ENCODE assay signal across 8 cellular contexts in genomic region chr17:36482611-36483504, GRCh38. TPM values are rescaled to one million over a fixed set of nuclear protein-coding genes. Genes with fewer than 3 reads are reported as not detected.
DNase-seq lines count a peak whose midpoint lies in the region; ATAC-seq and TF ChIP-seq lines count a peak whose summit lies in the region.

No MANE protein-coding gene starts in this region.

- peak overlapping the region in 1 of 2 donors; percentile 3 for H3K9ac ChIP-seq in liver (ENCODE audit: low read depth in 1 of 2, low read length in 2 of 2)

- ATAC-seq in CD4-positive, alpha-beta T cell (ENCODE audit: poor library complexity): peak; percentile 51
- peak; percentile 37 for ATAC-seq in HG02678 (IDR thresholded peaks at IDR 0.05; ENCODE audit: unreplicated experiment)
- ATAC-seq in HG02759 (IDR thresholded peaks at IDR 0.05; ENCODE audit: unreplicated experiment): no peak

- DNase-seq in CD4-positive, alpha-beta T cell: peak; percentile 51 to 80 (median 70)
- DNase-seq in NCI-H510A (lab: John Stamatoyannopoulos, UW) (peak; percentile 42), dorsolateral prefrontal cortex (peak; percentile 70 to 89 (median 82))
- peak; percentile 88 for DNase-seq in activated CD4-positive, alpha-beta T cell treated with anti-CD3 and anti-CD28 coated beads, Interleukin-2, amount 50 U/mL, for 48 hours
- DNase-seq in stimulated activated CD4-positive, alpha-beta T cell treated with anti-CD3 and anti-CD28 coated beads, Interleukin-1b, Interleukin-23, amount 100 ng/mL, for 48 hours: peak; percentile 82

- no peaks in the 10 kb centered on the region for H3K9me3 Mint-ChIP-seq in CD4-positive, alpha-beta T cell

- H3K4me1 ChIP-seq in liver (ENCODE audit: control insufficient read depth in 4 of 4, insufficient read depth in 4 of 4, low read length in 3 of 4): peaks cover 9 to 29% (median 25%) of the 10 kb centered on the region in 4 donors

- H3K27me3 Mint-ChIP-seq in CD4-positive, alpha-beta T cell: peaks cover 28% of the 10 kb centered on the region

- peak; percentile 94 for TF ChIP-seq CTCF in CD4-positive, alpha-beta T cell (IDR thresholded peaks at IDR 0.05)
- TF ChIP-seq CTCF in dorsolateral prefrontal cortex (IDR thresholded peaks at IDR 0.05 in 54 of 56, conservative IDR thresholded peaks at IDR 0.05 in 2 of 56; ENCODE audit: low read depth in 1 of 56, partially characterized antibody in 56 of 56) (peak; percentile 77 to 99 (median 95)), liver (IDR thresholded peaks at IDR 0.05; ENCODE audit: low read depth, low read length, missing input control) (peak; percentile 87)

- H3K36me3 ChIP-seq in liver (ENCODE audit: control insufficient read depth in 4 of 4, insufficient read depth in 3 of 4, low read depth in 1 of 4, low read length in 3 of 4): no peaks in the 10 kb centered on the region

- H3K36me3 Mint-ChIP-seq in CD4-positive, alpha-beta T cell (ENCODE audit: low read depth): peaks cover 9% of the 10 kb centered on the region

- peak; percentile 71 to 80 for TF ChIP-seq RAD21 in liver (IDR thresholded peaks at IDR 0.05)

- H3K4me1 Mint-ChIP-seq in CD4-positive, alpha-beta T cell (ENCODE audit: low read depth): peaks cover 19% of the 10 kb centered on the region

- H3K4me3 Mint-ChIP-seq in CD4-positive, alpha-beta T cell: peak overlapping the region; percentile 83

- POLR2A ChIA-PET in CD4-positive, alpha-beta T cell (lab: Charles Lee): interaction anchor here (1.0 kb wide), 1 partner anchor 719 kb away, joined by 3 read pairs; no protein-coding TSS in a partner anchor

- H3K9me3 ChIP-seq in CD4-positive, alpha-beta T cell (ENCODE audit: control insufficient read depth, low read length): no peaks in the 10 kb centered on the region
- no peaks in the 10 kb centered on the region for H3K9me3 ChIP-seq in liver (ENCODE audit: control insufficient read depth in 4 of 4, low read length in 3 of 4)

- H3K27ac ChIP-seq in CD4-positive, alpha-beta T cell (ENCODE audit: low read depth, low read length): no peak overlapping the region
- H3K27ac ChIP-seq in dorsolateral prefrontal cortex (peak overlapping the region in 11 of 59 donors; percentile 9 to 75 (median 45)), liver (ENCODE audit: low read depth in 1 of 2, low read length in 2 of 2) (peak overlapping the region; percentile 44)

- intact Hi-C loops in CD4-positive, alpha-beta T cell (cut with DNase I, micrococcal nuclease): loop anchor here in 1 of 2 experiments (2.0 to 10.0 kb wide), 5 partner anchors 239 to 1002 kb away; partner anchors contain the start of genes DUSP14 and LYZL6
- intact Hi-C loops in dorsolateral prefrontal cortex (cut with DNase I): loop anchor here (2.0 to 10.0 kb wide), 4 partner anchors 62 to 516 kb away; partner anchors contain the start of genes AATF (in 1 of the 2) and GGNBP2 (in 1 of the 2)

- CTCF ChIA-PET in CD4-positive, alpha-beta T cell (lab: Charles Lee): interaction anchor here (0.6 to 1.4 kb wide), 11 partner anchors 8 to 674 kb away, joined by 3 to 11 read pairs (median 4); partner anchors contain the start of genes GGNBP2, MYO19 and TAF15

- WGBS in liver: 6% methylated on average over 79 of the region's 79 CpGs

- H3K27ac Mint-ChIP-seq in CD4-positive, alpha-beta T cell: peak overlapping the region; percentile 43

- peak overlapping the region; percentile 37 to 74 (median 57) for H3K4me3 ChIP-seq in dorsolateral prefrontal cortex
- peak overlapping the region; percentile 29 to 39 (median 34) for H3K4me3 ChIP-seq in liver (ENCODE audit: low read depth in 1 of 3, low read length in 3 of 3)

- H3K27me3 ChIP-seq in CD4-positive, alpha-beta T cell (ENCODE audit: control insufficient read depth, insufficient read depth, low read length): peaks cover 11% of the 10 kb centered on the region
- H3K27me3 ChIP-seq in dorsolateral prefrontal cortex (peaks cover 0 to 4% (median 0%) of the 10 kb centered on the region in 45 donors), liver (ENCODE audit: control insufficient read depth in 4 of 4, insufficient read depth in 4 of 4, low read length in 3 of 4) (no peaks in the 10 kb centered on the region)

TF ChIP-seq in liver, 16 proteins besides CTCF, POLR2A, EP300 and RAD21:
- TF ChIP-seq TAF1 (conservative IDR thresholded peaks at IDR 0.05) (no peak), GABPA (IDR thresholded peaks at IDR 0.05 in 1 of 2, conservative IDR thresholded peaks at IDR 0.05 in 1 of 2) (no peak), RXRA (IDR thresholded peaks at IDR 0.05) (no peak), FOXA1 (IDR thresholded peaks at IDR 0.05) (no peak), ZBTB33 (IDR thresholded peaks at IDR 0.05) (no peak), NR2F2 (IDR thresholded peaks at IDR 0.05) (no peak), MAX (IDR thresholded peaks at IDR 0.05) (no peak), SP1 (IDR thresholded peaks at IDR 0.05) (no peak), ATF3 (IDR thresholded peaks at IDR 0.05) (no peak), FOXA2 (IDR thresholded peaks at IDR 0.05) (no peak), YY1 (IDR thresholded peaks at IDR 0.05) (no peak), EGR1 (IDR thresholded peaks at IDR 0.05; ENCODE audit: low read depth in 2 of 2) (no peak), HNF4G (IDR thresholded peaks at IDR 0.05) (no peak), JUND (IDR thresholded peaks at IDR 0.05) (no peak), REST (IDR thresholded peaks at IDR 0.05) (no peak), HNF4A (conservative IDR thresholded peaks at IDR 0.05) (no peak)

RNA-seq across cellular contexts. Expression of gene ZNHIT3, which starts 3.6 kb away (rescaled TPM):
- 10 to 100 TPM; 70.2 to 73.9 TPM for total RNA-seq in CD4-positive, alpha-beta T cell
- total RNA-seq in dorsolateral prefrontal cortex (10 to 100 TPM; 26.6 to 61.2 (median 43.9) TPM), liver (10 to 100 TPM in 1 of 2 donors, 1 to 10 TPM in 1; 8.1 to 18.8 TPM)
- polyA plus RNA-seq in liver: 10 to 100 TPM; 19.4 to 24.2 TPM

RNA-seq across cellular contexts. Expression of gene MYO19, which starts 51.8 kb away (rescaled TPM):
- 10 to 100 TPM; 64.4 to 70.5 TPM for total RNA-seq in CD4-positive, alpha-beta T cell
- total RNA-seq in dorsolateral prefrontal cortex: 10 to 100 TPM; 24.1 to 75.5 (median 48.2) TPM
- total RNA-seq in liver: 10 to 100 TPM; 28.6 to 47.2 TPM
- polyA plus RNA-seq in liver: 10 to 100 TPM in 1 of 2 donors, 1 to 10 TPM in 1; 8.7 to 13.0 TPM

RNA-seq across cellular contexts. Expression of gene PIGW, which starts 51.9 kb away (rescaled TPM):
- total RNA-seq in CD4-positive, alpha-beta T cell: 1 to 10 TPM; 3.3 to 3.4 TPM
- total RNA-seq in dorsolateral prefrontal cortex: 1 to 10 TPM; 1.5 to 8.5 (median 4.2) TPM
- 1 to 10 TPM; 6.2 to 9.6 TPM for total RNA-seq in liver
- polyA plus RNA-seq in liver: 1 to 10 TPM; 3.2 to 6.0 TPM
